Comparison of ENCODE assay signal across 8 cellular contexts in genomic region chr15:100349696-100350433, GRCh38. TPM values are rescaled to one million over a fixed set of nuclear protein-coding genes. Genes with fewer than 3 reads are reported as not detected.
DNase-seq lines count a peak whose midpoint lies in the region; ATAC-seq and TF ChIP-seq lines count a peak whose summit lies in the region.

No MANE protein-coding gene starts in this region.

- H3F3A ChIP-seq in neural cell (ENCODE audit: insufficient read depth, low read length, poor library complexity, severe bottlenecking): no peaks in the 10 kb centered on the region

- peak; percentile 40 for TF ChIP-seq RAD21 in neural cell (conservative IDR thresholded peaks at IDR 0.05)

- no peaks in the 10 kb centered on the region for H3K9me3 Mint-ChIP-seq in stimulated activated naive CD8-positive, alpha-beta T cell treated with anti-CD3 and anti-CD28 coated beads, Interleukin-15, Interleukin-2, amounts not matched to agents 100 ng/mL and 50 ng/mL, for 24 hours

- peaks cover 27% of the 10 kb centered on the region for H3K27me3 Mint-ChIP-seq in stimulated activated naive CD8-positive, alpha-beta T cell treated with anti-CD3 and anti-CD28 coated beads, Interleukin-15, Interleukin-2, amounts not matched to agents 100 ng/mL and 50 ng/mL, for 24 hours

- H3K4me1 Mint-ChIP-seq in stimulated activated naive CD8-positive, alpha-beta T cell treated with anti-CD3 and anti-CD28 coated beads, Interleukin-15, Interleukin-2, amounts not matched to agents 100 ng/mL and 50 ng/mL, for 24 hours (ENCODE audit: low read depth): no peaks in the 10 kb centered on the region

- peak overlapping the region; percentile 6 for H2AFZ ChIP-seq in neural cell (ENCODE audit: low read depth, low read length)

- H4K20me1 ChIP-seq in neural cell (ENCODE audit: insufficient read depth): no peaks in the 10 kb centered on the region

- no peaks in the 10 kb centered on the region for H3K9me2 ChIP-seq in neural cell (ENCODE audit: insufficient read depth, low read length)

- TF ChIP-seq EP300 in neural cell (conservative IDR thresholded peaks at IDR 0.05; ENCODE audit: poor library complexity, severe bottlenecking): no peak

- no peaks in the 10 kb centered on the region for H3K9me3 ChIP-seq in neural cell (ENCODE audit: low read length)

- H3K4me3 Mint-ChIP-seq in stimulated activated naive CD8-positive, alpha-beta T cell treated with anti-CD3 and anti-CD28 coated beads, Interleukin-15, Interleukin-2, amounts not matched to agents 100 ng/mL and 50 ng/mL, for 24 hours: peak overlapping the region; percentile 81

- H3K4me2 ChIP-seq in neural cell (ENCODE audit: low read length): no peak overlapping the region

- H3K36me3 ChIP-seq in neural cell (ENCODE audit: insufficient read depth, low read length): no peaks in the 10 kb centered on the region

- H3K27ac Mint-ChIP-seq in stimulated activated naive CD8-positive, alpha-beta T cell treated with anti-CD3 and anti-CD28 coated beads, Interleukin-15, Interleukin-2, amounts not matched to agents 100 ng/mL and 50 ng/mL, for 24 hours: peak overlapping the region; percentile 67

- H3K4me3 ChIP-seq in Jurkat, Clone E6-1 (ENCODE audit: low read length): peak overlapping the region; percentile 77
- H3K4me3 ChIP-seq in neural cell (ENCODE audit: low read length): peak overlapping the region; percentile 64

- no peaks in the 10 kb centered on the region for H3K36me3 Mint-ChIP-seq in stimulated activated naive CD8-positive, alpha-beta T cell treated with anti-CD3 and anti-CD28 coated beads, Interleukin-15, Interleukin-2, amounts not matched to agents 100 ng/mL and 50 ng/mL, for 24 hours (ENCODE audit: low read depth)

- no peak overlapping the region for H3K27ac ChIP-seq in neural cell (ENCODE audit: low read length)

- TF ChIP-seq CTCF in neural cell (IDR thresholded peaks at IDR 0.05; ENCODE audit: poor library complexity, severe bottlenecking): peak; percentile 73

- H3K79me2 ChIP-seq in neural cell (replicated peaks; ENCODE audit: insufficient read depth, low read length): no peaks in the 10 kb centered on the region

- peak; percentile 91 for ATAC-seq in GM21576 (IDR thresholded peaks at IDR 0.05; ENCODE audit: unreplicated experiment)

- DNase-seq in DMS53 treated with DMSO at 0.1 percent for 48 hours (lab: John Stamatoyannopoulos, UW; ENCODE audit: unreplicated experiment): peak; percentile 74
- peak; percentile 72 for DNase-seq in Jurkat, Clone E6-1 (ENCODE audit: low read depth, low spot score)
- peak; percentile 79 to 85 for DNase-seq in SHP77 (lab: John Stamatoyannopoulos, UW)
- DNase-seq in activated gamma-delta T cell (lab: John Stamatoyannopoulos, UW): peak; percentile 52
- DNase-seq in fibroblast of the conjunctiva (ENCODE audit: low read depth): peak; percentile 81

- H3K9ac ChIP-seq in neural cell (ENCODE audit: low read length): peak overlapping the region; percentile 50

- peaks cover 8% of the 10 kb centered on the region for H3K27me3 ChIP-seq in neural cell (ENCODE audit: insufficient read depth, low read depth, low read length)

TF ChIP-seq in neural cell, 6 proteins besides CTCF, POLR2A, EP300 and RAD21:
- TF ChIP-seq EZH2 (IDR thresholded peaks at IDR 0.05; ENCODE audit: borderline replicate concordance, insufficient read depth, low read length, poor library complexity, severe bottlenecking) (no peak), TAF1 (IDR thresholded peaks at IDR 0.05; ENCODE audit: low read depth) (no peak), REST (IDR thresholded peaks at IDR 0.05; ENCODE audit: borderline replicate concordance) (no peak), SMC3 (conservative IDR thresholded peaks at IDR 0.05; ENCODE audit: poor library complexity) (no peak), POLR2AphosphoS5 (IDR thresholded peaks at IDR 0.05) (no peak), MXI1 (conservative IDR thresholded peaks at IDR 0.05; ENCODE audit: poor library complexity, severe bottlenecking) (no peak)

RNA-seq across cellular contexts. Expression of gene ADAMTS17, which starts 8.1 kb away (rescaled TPM):
- polyA plus RNA-seq in Jurkat, Clone E6-1 (2012; ENCODE audit: insufficient read depth, insufficient read length): 6.1 TPM
- polyA plus RNA-seq in neural cell: 0.04 TPM in 1 of 2 replicates, not detected in the other
- polyA minus RNA-seq in neural cell: 1.0 and 1.9 TPM in 2 replicates
